Comparison of ENCODE assay signal across 8 cellular contexts in genomic region chr20:36463212-36464061, GRCh38.
DNase-seq lines count a peak whose midpoint lies in the region; ATAC-seq and TF ChIP-seq lines count a peak whose summit lies in the region.

No MANE protein-coding gene starts in this region.

- DNase-seq in AG04450 (ENCODE audit: low read depth, low spot score) = no peak
- DNase-seq in Karpas-422 = peak; percentile 30
- no peak for DNase-seq in naive thymus-derived CD4-positive, alpha-beta T cell
- no peak for DNase-seq in AG20443 (ENCODE audit: low spot score)
- no peak for DNase-seq in OCI-M1 (lab: John Stamatoyannopoulos, UW)

- H3K4me1 Mint-ChIP-seq in naive thymus-derived CD4-positive, alpha-beta T cell = peaks cover 58 to 77% (median 70%) of the 10 kb centered on the region in 7 donors

- H3K4me1 ChIP-seq in Karpas-422 (ENCODE audit: low read length) = peaks cover 26% of the 10 kb centered on the region
- H3K4me1 ChIP-seq in naive thymus-derived CD4-positive, alpha-beta T cell (ENCODE audit: control insufficient read depth in 2 of 2, insufficient read depth in 2 of 2, low read length in 2 of 2) = peaks cover 61 to 64% of the 10 kb centered on the region in 2 donors

- no peaks in the 10 kb centered on the region for H3K9me2 ChIP-seq in Karpas-422 (replicated peaks; ENCODE audit: insufficient read depth, low read length)

- intact Hi-C loops in naive thymus-derived CD4-positive, alpha-beta T cell (cut with micrococcal nuclease) = loop anchor here (1.0 to 10.0 kb wide), 6 partner anchors 9 to 1231 kb away; partner anchors contain the start of genes RBL1 (in 2 of the 2), CTNNBL1 (in 1 of the 2) and SCAND1 (in 1 of the 2)

- no peaks in the 10 kb centered on the region for H3K36me3 ChIP-seq in Karpas-422 (ENCODE audit: insufficient read depth, low read length)
- no peaks in the 10 kb centered on the region for H3K36me3 ChIP-seq in naive thymus-derived CD4-positive, alpha-beta T cell (ENCODE audit: control insufficient read depth in 2 of 3, insufficient read depth in 3 of 3, low read length in 3 of 3)

- no peaks in the 10 kb centered on the region for H3K9me3 ChIP-seq in AG04450 (ENCODE audit: control insufficient read depth, insufficient read depth, low read length)
- H3K9me3 ChIP-seq in Karpas-422 (ENCODE audit: low read length) = no peaks in the 10 kb centered on the region
- no peaks in the 10 kb centered on the region for H3K9me3 ChIP-seq in naive thymus-derived CD4-positive, alpha-beta T cell (ENCODE audit: control insufficient read depth in 2 of 3, low read length in 3 of 3)

- peak overlapping the region; percentile 86 to 96 (median 92) for H3K27ac Mint-ChIP-seq in naive thymus-derived CD4-positive, alpha-beta T cell

- H3K9ac ChIP-seq in Karpas-422 (ENCODE audit: low read length) = no peak overlapping the region

- H3K4me3 Mint-ChIP-seq in naive thymus-derived CD4-positive, alpha-beta T cell = peak overlapping the region; percentile 89 to 97 (median 94)

- H3K36me3 Mint-ChIP-seq in naive thymus-derived CD4-positive, alpha-beta T cell = no peaks in the 10 kb centered on the region

- POLR2A ChIA-PET in AG04450 (lab: Yijun Ruan, JAX) = interaction anchor here (1.6 kb wide), 1 partner anchor 21 kb away, joined by 5 read pairs; no protein-coding TSS in a partner anchor
- POLR2A ChIA-PET in naive thymus-derived CD4-positive, alpha-beta T cell (lab: Charles Lee) = interaction anchor here (0.6 to 1.8 kb wide), 6 partner anchors 8 to 283 kb away, joined by 3 to 7 read pairs (median 3); partner anchors contain the start of genes NDRG3 and RAB5IF

- no peaks in the 10 kb centered on the region for H3K9me3 Mint-ChIP-seq in naive thymus-derived CD4-positive, alpha-beta T cell

- H3K4me3 ChIP-seq in AG04450 (ENCODE audit: low read depth, low read length) (peak overlapping the region; percentile 92), Karpas-422 (ENCODE audit: low read length) (no peak overlapping the region)
- H3K4me3 ChIP-seq in naive thymus-derived CD4-positive, alpha-beta T cell (ENCODE audit: low read length) = peak overlapping the region; percentile 79

- no peak for TF ChIP-seq CTCF in AG04450 (IDR thresholded peaks at IDR 0.05; ENCODE audit: low read depth, low read length)

- H3K27me3 Mint-ChIP-seq in naive thymus-derived CD4-positive, alpha-beta T cell = no peaks in the 10 kb centered on the region

- H4K20me1 ChIP-seq in Karpas-422 (ENCODE audit: insufficient read depth, low read depth, low read length) = peaks cover 14% of the 10 kb centered on the region; the same call in 1 of the 2 replicates

- peak overlapping the region; percentile 87 for H3K27ac ChIP-seq in AG04450 (ENCODE audit: low read depth, low read length)
- no peak overlapping the region for H3K27ac ChIP-seq in Karpas-422 (ENCODE audit: low read length)
- peak overlapping the region; percentile 92 for H3K27ac ChIP-seq in cingulate gyrus (ENCODE audit: low read depth, low read length)
- H3K27ac ChIP-seq in naive thymus-derived CD4-positive, alpha-beta T cell (ENCODE audit: low read depth, low read length) = peak overlapping the region; percentile 85

- no peaks in the 10 kb centered on the region for H3K27me3 ChIP-seq in AG04450 (ENCODE audit: control insufficient read depth, insufficient read depth, low read length)
- no peaks in the 10 kb centered on the region for H3K27me3 ChIP-seq in Karpas-422 (ENCODE audit: low read length)
- H3K27me3 ChIP-seq in naive thymus-derived CD4-positive, alpha-beta T cell (ENCODE audit: control insufficient read depth in 2 of 2, insufficient read depth in 2 of 2, low read length in 2 of 2) = no peaks in the 10 kb centered on the region

- no peak overlapping the region for H2AFZ ChIP-seq in Karpas-422 (ENCODE audit: low read length)

- no peak overlapping the region for H3K4me2 ChIP-seq in Karpas-422 (ENCODE audit: low read depth, low read length, poor library complexity, severe bottlenecking)

- H3K79me2 ChIP-seq in Karpas-422 (ENCODE audit: low read length) = no peaks in the 10 kb centered on the region

- CTCF ChIA-PET in AG04450 (lab: Charles Lee) = interaction anchor here (1.0 kb wide), 1 partner anchor 29 kb away, joined by 3 read pairs; no protein-coding TSS in a partner anchor
- CTCF ChIA-PET in naive thymus-derived CD4-positive, alpha-beta T cell (lab: Charles Lee) = interaction anchor here (0.8 kb wide), 1 partner anchor 13 kb away, joined by 3 read pairs; no protein-coding TSS in a partner anchor

- no peak for ATAC-seq in naive thymus-derived CD4-positive, alpha-beta T cell
- no peak for ATAC-seq in HG03025 (IDR thresholded peaks at IDR 0.05; ENCODE audit: low FRiP score, unreplicated experiment)
- ATAC-seq in HG03175 (IDR thresholded peaks at IDR 0.05; ENCODE audit: unreplicated experiment) = no peak
